ENCODE assay signal across 21 cellular contexts in genomic region chr4:111326450-111326849, GRCh38.
DNase-seq lines count a peak whose midpoint lies in the region; ATAC-seq, FAIRE-seq and TF ChIP-seq lines count a peak whose summit lies in the region.
"Had no signal": no experiment of that assay in that cellular context is flagged by ENCODE, and none has a peak within 500 bp of the region (broad histone marks: within the 10 kb centered on the region; RNA-seq: fewer than 3 reads in every experiment).

No MANE protein-coding gene starts in this region.

- H3F3A ChIP-seq in GM23338 (replicated peaks; ENCODE audit: low read depth): no peaks in the 10 kb centered on the region

- CTCF ChIA-PET in A549 (lab: Yijun Ruan, JAX): no interaction called here

- H3K27ac ChIP-seq in A549: no peak overlapping the region
- no peak overlapping the region for H3K27ac ChIP-seq in GM23338 (ENCODE audit: low read depth)
- H3K27ac ChIP-seq in osteoblast (ENCODE audit: low read depth, low read length): no peak overlapping the region
- H3K27ac ChIP-seq: BLaER1 treated with 17β-estradiol and CSF1 and Interleukin-3, amounts not matched to agents 10 nM and 100 nM; C4-2B had no signal

- POLR2A ChIA-PET in A549 (lab: Yijun Ruan, JAX): no interaction called here

- no peak for TF ChIP-seq CTCF in A549 (IDR thresholded peaks at IDR 0.05)
- TF ChIP-seq CTCF in GM23338 (conservative IDR thresholded peaks at IDR 0.05; ENCODE audit: low read depth in 2 of 2): no peak
- TF ChIP-seq CTCF in osteoblast (IDR thresholded peaks at IDR 0.05; ENCODE audit: extremely low read depth, low read depth, low read length): no peak

- TF ChIP-seq EP300 in A549 (IDR thresholded peaks at IDR 0.05): no peak

- no peaks in the 10 kb centered on the region for H3K4me1 Mint-ChIP-seq in GM23338
- no peaks in the 10 kb centered on the region for H3K4me1 Mint-ChIP-seq in T-helper 2 cell treated with Interferon-gamma antibody and Interleukin-4, amounts not matched to agents 5 μg/mL and 100 μg/mL, for 36 hours (ENCODE audit: low read depth)
- H3K4me1 Mint-ChIP-seq: B cell had no signal

- 0% methylated on average over 1 of the region's 1 CpG for WGBS in A549 (ENCODE audit: missing lambda C conversion rate)

- H3K36me3 Mint-ChIP-seq in GM23338 (ENCODE audit: low read depth): no peaks in the 10 kb centered on the region
- no peaks in the 10 kb centered on the region for H3K36me3 Mint-ChIP-seq in T-helper 2 cell treated with Interferon-gamma antibody and Interleukin-4, amounts not matched to agents 5 μg/mL and 100 μg/mL, for 36 hours (ENCODE audit: low read depth)
- H3K36me3 Mint-ChIP-seq: CD8-positive, alpha-beta T cell had no signal

- H3K9me3 Mint-ChIP-seq in GM23338: no peaks in the 10 kb centered on the region
- peaks cover 4% of the 10 kb centered on the region for H3K9me3 Mint-ChIP-seq in T-helper 2 cell treated with Interferon-gamma antibody and Interleukin-4, amounts not matched to agents 5 μg/mL and 100 μg/mL, for 36 hours
- H3K9me3 Mint-ChIP-seq: CD4-positive, alpha-beta T cell; CD8-positive, alpha-beta T cell had no signal

- no peak for TF ChIP-seq POLR2A in A549 (IDR thresholded peaks at IDR 0.05; ENCODE audit: low read length)

- H3K79me2 ChIP-seq in GM23338 (replicated peaks; ENCODE audit: insufficient read depth) (no peaks in the 10 kb centered on the region), osteoblast (ENCODE audit: insufficient read depth, low read length) (no peaks in the 10 kb centered on the region)

- DNase-seq in A549 (ENCODE audit: low read depth in 1 of 2, low spot score in 1 of 2) (no peak), GM23338 (ENCODE audit: low spot score) (no peak), osteoblast (ENCODE audit: insufficient read length, low spot score, missing footprints) (no peak)
- DNase-seq in activated CD4-positive, alpha-beta T cell treated with anti-CD3 and anti-CD28 coated beads for 4 hours: no peak
- DNase-seq in T-helper 2 cell treated with Interferon-gamma antibody and Interleukin-4, amounts not matched to agents 5 μg/mL and 100 μg/mL, for 36 hours (ENCODE audit: low spot score): no peak
- DNase-seq: 8988T; AML-193; Caco-2; Calu3; CD4-positive, alpha-beta T cell; CD8-positive, alpha-beta T cell; DMS79 treated with DMSO at 0.1 percent for 48 hours; GF-D8 had no signal

- H3K4me2 ChIP-seq in A549 (no peak overlapping the region), GM23338 (no peak overlapping the region), osteoblast (ENCODE audit: insufficient read depth, low read length) (no peak overlapping the region)
- H3K4me2 ChIP-seq: BLaER1 treated with 17β-estradiol and CSF1 and Interleukin-3, amounts not matched to agents 10 nM and 100 nM had no signal

- H3K4me1 ChIP-seq in A549 (no peaks in the 10 kb centered on the region), GM23338 (ENCODE audit: insufficient read depth) (no peaks in the 10 kb centered on the region), osteoblast (ENCODE audit: insufficient read depth, low read length) (peaks cover 24% of the 10 kb centered on the region)
- H3K4me1 ChIP-seq: BLaER1 treated with 17β-estradiol and CSF1 and Interleukin-3, amounts not matched to agents 10 nM and 100 nM had no signal

- FAIRE-seq in A549 (lab: Jason Lieb, UNC): no peak
- FAIRE-seq: A204.1, D721Med, G401.6, GM12891, GM19239 had no signal

- H3K9me2 ChIP-seq in GM23338 (ENCODE audit: insufficient read depth): 0 out of 2 replicates have a peak, but pooled peaks cover 2% of the 10 kb centered on the region

- no peak for TF ChIP-seq RAD21 in A549 (conservative IDR thresholded peaks at IDR 0.05 in 1 of 2, IDR thresholded peaks at IDR 0.05 in 1 of 2)

- H3K27me3 ChIP-seq in GM23338 (ENCODE audit: insufficient read depth) (no peaks in the 10 kb centered on the region), osteoblast (ENCODE audit: insufficient read depth, low read length) (no peaks in the 10 kb centered on the region)
- H3K27me3 ChIP-seq: BLaER1 treated with 17β-estradiol and CSF1 and Interleukin-3, amounts not matched to agents 10 nM and 100 nM had no signal

- H2AFZ ChIP-seq in GM23338 (0 out of 2 replicates have a peak overlapping the region, but pooled peaks have one; percentile 14), osteoblast (ENCODE audit: low read length) (peak overlapping the region; percentile 33)

- H3K4me3 ChIP-seq in A549 (no peak overlapping the region), GM23338 (no peak overlapping the region), osteoblast (ENCODE audit: insufficient read depth, low read length) (no peak overlapping the region)
- H3K4me3 ChIP-seq: BLaER1 treated with 17β-estradiol and CSF1 and Interleukin-3, amounts not matched to agents 10 nM and 100 nM had no signal

- no peaks in the 10 kb centered on the region for H3K9me3 ChIP-seq in A549
- no peaks in the 10 kb centered on the region for H3K9me3 ChIP-seq in osteoblast (ENCODE audit: low read depth, low read length)
- H3K9me3 ChIP-seq: BLaER1 treated with 17β-estradiol and CSF1 and Interleukin-3, amounts not matched to agents 10 nM and 100 nM; Caco-2 had no signal

- no peak overlapping the region for H3K4me3 Mint-ChIP-seq in GM23338
- H3K4me3 Mint-ChIP-seq in T-helper 2 cell treated with Interferon-gamma antibody and Interleukin-4, amounts not matched to agents 5 μg/mL and 100 μg/mL, for 36 hours: no peak overlapping the region
- H3K4me3 Mint-ChIP-seq: B cell; CD4-positive, alpha-beta T cell; CD8-positive, alpha-beta T cell had no signal

- no peak for ATAC-seq in A549
- no peak for ATAC-seq in GM23338
- ATAC-seq: CD8-positive, alpha-beta T cell had no signal

- no peaks in the 10 kb centered on the region for H4K20me1 ChIP-seq in GM23338 (replicated peaks; ENCODE audit: insufficient read depth)
- H4K20me1 ChIP-seq in osteoblast (ENCODE audit: insufficient read depth, low read length): no peaks in the 10 kb centered on the region
- H4K20me1 ChIP-seq: BLaER1 treated with 17β-estradiol and CSF1 and Interleukin-3, amounts not matched to agents 10 nM and 100 nM had no signal

- H3K36me3 ChIP-seq in GM23338 (ENCODE audit: insufficient read depth) (no peaks in the 10 kb centered on the region), osteoblast (ENCODE audit: insufficient read depth, low read length) (no peaks in the 10 kb centered on the region)
- H3K36me3 ChIP-seq: BLaER1 treated with 17β-estradiol and CSF1 and Interleukin-3, amounts not matched to agents 10 nM and 100 nM had no signal

- H3K27ac Mint-ChIP-seq in GM23338: 0 out of 2 replicates have a peak overlapping the region, but pooled peaks have one; percentile 2
- H3K27ac Mint-ChIP-seq in T-helper 2 cell treated with Interferon-gamma antibody and Interleukin-4, amounts not matched to agents 5 μg/mL and 100 μg/mL, for 36 hours: no peak overlapping the region
- H3K27ac Mint-ChIP-seq: B cell; CD4-positive, alpha-beta T cell; CD8-positive, alpha-beta T cell had no signal

- H3K27me3 Mint-ChIP-seq in GM23338 (ENCODE audit: insufficient read depth, low read depth, poor library complexity): peaks cover 2% of the 10 kb centered on the region
- H3K27me3 Mint-ChIP-seq in T-helper 2 cell treated with Interferon-gamma antibody and Interleukin-4, amounts not matched to agents 5 μg/mL and 100 μg/mL, for 36 hours (ENCODE audit: low read depth): no peaks in the 10 kb centered on the region
- H3K27me3 Mint-ChIP-seq: B cell; CD4-positive, alpha-beta T cell had no signal

TF ChIP-seq in A549, 52 proteins besides CTCF, POLR2A, EP300 and RAD21 (continues in another document):
- TF ChIP-seq MAFK (IDR thresholded peaks at IDR 0.05; ENCODE audit: partially characterized antibody): peak; percentile 33
- TF ChIP-seq HOXB5 (CRISPR knock-in tag; IDR thresholded peaks at IDR 0.05): no peak
- no peak for TF ChIP-seq SMC3 (IDR thresholded peaks at IDR 0.05)
- TF ChIP-seq NFE2L2 (conservative IDR thresholded peaks at IDR 0.05; ENCODE audit: low read length): peak; percentile 40; the same call in 1 of the 2 replicates
- no peak for TF ChIP-seq EHMT2 (IDR thresholded peaks at IDR 0.05; ENCODE audit: low read depth)
- TF ChIP-seq KDM1A (IDR thresholded peaks at IDR 0.05; ENCODE audit: low read depth): no peak
- no peak for TF ChIP-seq GATA3 (IDR thresholded peaks at IDR 0.05; ENCODE audit: borderline replicate concordance)
- TF ChIP-seq CEBPB (IDR thresholded peaks at IDR 0.05): no peak
- TF ChIP-seq ATOH8 (CRISPR knock-in tag; IDR thresholded peaks at IDR 0.05; ENCODE audit: low read depth): no peak

TF ChIP-seq in GM23338, 12 proteins besides CTCF, POLR2A, EP300 and RAD21 (continues in another document):
- TF ChIP-seq EZH2 (IDR thresholded peaks at IDR 0.05; ENCODE audit: low read depth, unreplicated experiment): no peak
- no peak for TF ChIP-seq NANOG (IDR thresholded peaks at IDR 0.05; ENCODE audit: borderline replicate concordance)
- no peak for TF ChIP-seq STAT1 (IDR thresholded peaks at IDR 0.05; ENCODE audit: unreplicated experiment)
